9 cellular contexts compared by ENCODE assay signal in the genomic region with DNA sequence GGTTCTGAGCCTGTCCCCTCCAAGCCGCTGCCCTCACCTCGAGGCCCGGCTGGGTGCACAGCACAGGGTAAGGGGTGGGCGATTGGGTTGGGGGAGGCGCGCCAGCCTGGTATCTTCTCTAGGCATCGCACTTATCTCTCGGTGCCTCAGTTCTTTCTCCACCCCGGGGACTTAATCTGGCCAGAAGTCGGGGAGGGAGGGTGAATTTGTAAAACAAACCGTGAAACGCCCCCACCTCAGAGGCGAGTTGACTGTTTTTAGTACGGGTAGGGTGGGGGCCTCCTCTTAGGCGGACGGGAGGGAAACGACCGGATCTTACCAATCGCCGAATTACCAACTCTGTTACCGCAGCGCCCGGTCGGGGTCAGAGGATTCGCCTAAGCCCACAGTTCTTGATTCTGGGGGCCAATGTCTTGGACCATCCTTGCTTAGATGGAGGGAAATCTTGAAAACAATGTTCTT. TPM values are rescaled to one million over a fixed set of nuclear protein-coding genes. Genes with fewer than 3 reads are reported as not detected.
DNase-seq lines count a peak whose midpoint lies in the region; ATAC-seq and TF ChIP-seq lines count a peak whose summit lies in the region.
"Had no signal": no experiment of that assay in that cellular context is flagged by ENCODE, and none has a peak within 500 bp of the region (broad histone marks: within the 10 kb centered on the region; RNA-seq: fewer than 3 reads in every experiment).

No MANE protein-coding gene starts in this region.

- DNase-seq in activated CD4-positive, alpha-beta T cell treated with anti-CD3 and anti-CD28 coated beads, Interleukin-2, amount 10 ng/mL, durations not matched to agents 7 days and 5 days, result no peak
- DNase-seq in activated CD4-positive, alpha-beta T cell treated with anti-CD3 and anti-CD28 coated beads for 4 hours, result no peak
- no peak for DNase-seq in WTC11 (ENCODE audit: low spot score)
- DNase-seq in stimulated activated naive CD8-positive, alpha-beta T cell treated with anti-CD3 and anti-CD28 coated beads, Interleukin-15, amount 100 ng/mL, for 72 hours, result no peak
- DNase-seq in AG08396 (ENCODE audit: low spot score), result no peak
- no peak for DNase-seq in LoVo (ENCODE audit: low spot score)
- DNase-seq in COLO668 (lab: John Stamatoyannopoulos, UW; ENCODE audit: unreplicated experiment), result no peak
- DNase-seq: stimulated activated CD4-positive, alpha-beta T cell treated with anti-CD3 and anti-CD28 coated beads, Interleukin-4, amount 100 ng/mL, for 24 hours had no signal

- peak overlapping the region; percentile 16 for H3K4me3 Mint-ChIP-seq in activated CD4-positive, alpha-beta T cell treated with anti-CD3 and anti-CD28 coated beads, Interleukin-2, amount 10 ng/mL, durations not matched to agents 7 days and 5 days
- peak overlapping the region; percentile 81 for H3K4me3 Mint-ChIP-seq in WTC11
- peak overlapping the region; percentile 31 to 54 for H3K4me3 Mint-ChIP-seq in stimulated activated naive CD8-positive, alpha-beta T cell treated with anti-CD3 and anti-CD28 coated beads, Interleukin-15, amount 100 ng/mL, for 72 hours

- no peak overlapping the region for H3K27ac ChIP-seq in iPS-20b (ENCODE audit: low read length)

- peak overlapping the region; percentile 57 for H3K27ac Mint-ChIP-seq in activated CD4-positive, alpha-beta T cell treated with anti-CD3 and anti-CD28 coated beads, Interleukin-2, amount 10 ng/mL, durations not matched to agents 7 days and 5 days
- no peak overlapping the region for H3K27ac Mint-ChIP-seq in WTC11
- no peak overlapping the region for H3K27ac Mint-ChIP-seq in stimulated activated naive CD8-positive, alpha-beta T cell treated with anti-CD3 and anti-CD28 coated beads, Interleukin-15, amount 100 ng/mL, for 72 hours

- peaks cover 10% of the 10 kb centered on the region for H3K4me1 ChIP-seq in iPS-20b (ENCODE audit: insufficient read depth, low read length)

- H3K9ac ChIP-seq in iPS-20b (ENCODE audit: low read depth, low read length), result no peak overlapping the region

- TF ChIP-seq CTCF in WTC11 (IDR thresholded peaks at IDR 0.05), result no peak

- peaks cover 93% of the 10 kb centered on the region for H3K27me3 Mint-ChIP-seq in activated CD4-positive, alpha-beta T cell treated with anti-CD3 and anti-CD28 coated beads, Interleukin-2, amount 10 ng/mL, durations not matched to agents 7 days and 5 days
- peaks cover 98% of the 10 kb centered on the region for H3K27me3 Mint-ChIP-seq in WTC11 (ENCODE audit: low read depth)
- peaks cover 100% of the 10 kb centered on the region for H3K27me3 Mint-ChIP-seq in stimulated activated naive CD8-positive, alpha-beta T cell treated with anti-CD3 and anti-CD28 coated beads, Interleukin-15, amount 100 ng/mL, for 72 hours

- H3K27me3 ChIP-seq in iPS-20b (ENCODE audit: insufficient read depth, low read length), result peaks cover 97% of the 10 kb centered on the region

- peaks cover 8% of the 10 kb centered on the region for H3K36me3 Mint-ChIP-seq in activated CD4-positive, alpha-beta T cell treated with anti-CD3 and anti-CD28 coated beads, Interleukin-2, amount 10 ng/mL, durations not matched to agents 7 days and 5 days (ENCODE audit: low read depth)
- H3K36me3 Mint-ChIP-seq in WTC11, result no peaks in the 10 kb centered on the region

- POLR2A ChIA-PET in activated CD4-positive, alpha-beta T cell treated with anti-CD3 and anti-CD28 coated beads, Interleukin-2, amount 10 ng/mL, durations not matched to agents 7 days and 5 days (lab: Charles Lee), result no interaction called here
- POLR2A ChIA-PET in WTC11 (lab: Charles Lee), result no interaction called here

- H3K4me3 ChIP-seq in iPS-20b (ENCODE audit: low read length), result peak overlapping the region; percentile 63

- no peak for ATAC-seq in WTC11
- no peak for ATAC-seq in stimulated activated naive CD8-positive, alpha-beta T cell treated with anti-CD3 and anti-CD28 coated beads, Interleukin-15, amount 100 ng/mL, for 72 hours

- no peaks in the 10 kb centered on the region for H3K36me3 ChIP-seq in iPS-20b (ENCODE audit: insufficient read depth, low read depth, low read length)

- CTCF ChIA-PET in activated CD4-positive, alpha-beta T cell treated with anti-CD3 and anti-CD28 coated beads, Interleukin-2, amount 10 ng/mL, durations not matched to agents 7 days and 5 days (lab: Charles Lee), result no interaction called here
- CTCF ChIA-PET in WTC11 (lab: Charles Lee), result interaction anchor here (1.7 to 2.6 kb wide), 6 partner anchors 11 to 772 kb away, joined by 5 to 24 read pairs (median 10); no protein-coding TSS in a partner anchor

- H3K9me3 Mint-ChIP-seq in activated CD4-positive, alpha-beta T cell treated with anti-CD3 and anti-CD28 coated beads, Interleukin-2, amount 10 ng/mL, durations not matched to agents 7 days and 5 days, result no peaks in the 10 kb centered on the region
- H3K9me3 Mint-ChIP-seq in WTC11, result no peaks in the 10 kb centered on the region
- peaks cover 4 to 13% of the 10 kb centered on the region in 2 donors for H3K9me3 Mint-ChIP-seq in stimulated activated naive CD8-positive, alpha-beta T cell treated with anti-CD3 and anti-CD28 coated beads, Interleukin-15, amount 100 ng/mL, for 72 hours

- no peaks in the 10 kb centered on the region for H3K9me3 ChIP-seq in iPS-20b (ENCODE audit: insufficient read depth, low read depth, low read length)

- peaks cover 11% of the 10 kb centered on the region for H3K4me1 Mint-ChIP-seq in activated CD4-positive, alpha-beta T cell treated with anti-CD3 and anti-CD28 coated beads, Interleukin-2, amount 10 ng/mL, durations not matched to agents 7 days and 5 days
- H3K4me1 Mint-ChIP-seq in WTC11, result peaks cover 76% of the 10 kb centered on the region
- peaks cover 50% of the 10 kb centered on the region for H3K4me1 Mint-ChIP-seq in stimulated activated naive CD8-positive, alpha-beta T cell treated with anti-CD3 and anti-CD28 coated beads, Interleukin-15, amount 100 ng/mL, for 72 hours

TF ChIP-seq in WTC11, 78 proteins besides CTCF, POLR2A, EP300 and RAD21:
- TF ChIP-seq, protein P1, sequence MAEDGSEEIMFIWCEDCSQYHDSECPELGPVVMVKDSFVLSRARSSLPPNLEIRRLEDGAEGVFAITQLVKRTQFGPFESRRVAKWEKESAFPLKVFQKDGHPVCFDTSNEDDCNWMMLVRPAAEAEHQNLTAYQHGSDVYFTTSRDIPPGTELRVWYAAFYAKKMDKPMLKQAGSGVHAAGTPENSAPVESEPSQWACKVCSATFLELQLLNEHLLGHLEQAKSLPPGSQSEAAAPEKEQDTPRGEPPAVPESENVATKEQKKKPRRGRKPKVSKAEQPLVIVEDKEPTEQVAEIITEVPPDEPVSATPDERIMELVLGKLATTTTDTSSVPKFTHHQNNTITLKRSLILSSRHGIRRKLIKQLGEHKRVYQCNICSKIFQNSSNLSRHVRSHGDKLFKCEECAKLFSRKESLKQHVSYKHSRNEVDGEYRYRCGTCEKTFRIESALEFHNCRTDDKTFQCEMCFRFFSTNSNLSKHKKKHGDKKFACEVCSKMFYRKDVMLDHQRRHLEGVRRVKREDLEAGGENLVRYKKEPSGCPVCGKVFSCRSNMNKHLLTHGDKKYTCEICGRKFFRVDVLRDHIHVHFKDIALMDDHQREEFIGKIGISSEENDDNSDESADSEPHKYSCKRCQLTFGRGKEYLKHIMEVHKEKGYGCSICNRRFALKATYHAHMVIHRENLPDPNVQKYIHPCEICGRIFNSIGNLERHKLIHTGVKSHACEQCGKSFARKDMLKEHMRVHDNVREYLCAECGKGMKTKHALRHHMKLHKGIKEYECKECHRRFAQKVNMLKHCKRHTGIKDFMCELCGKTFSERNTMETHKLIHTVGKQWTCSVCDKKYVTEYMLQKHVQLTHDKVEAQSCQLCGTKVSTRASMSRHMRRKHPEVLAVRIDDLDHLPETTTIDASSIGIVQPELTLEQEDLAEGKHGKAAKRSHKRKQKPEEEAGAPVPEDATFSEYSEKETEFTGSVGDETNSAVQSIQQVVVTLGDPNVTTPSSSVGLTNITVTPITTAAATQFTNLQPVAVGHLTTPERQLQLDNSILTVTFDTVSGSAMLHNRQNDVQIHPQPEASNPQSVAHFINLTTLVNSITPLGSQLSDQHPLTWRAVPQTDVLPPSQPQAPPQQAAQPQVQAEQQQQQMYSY (CRISPR knock-in tag; IDR thresholded peaks at IDR 0.05), result peak; percentile 76
- TF ChIP-seq RORB (CRISPR knock-in tag; IDR thresholded peaks at IDR 0.05), result no peak

RNA-seq across cellular contexts. Expression of a gene that starts 1.4 kb away (rescaled TPM):
- not detected for total RNA-seq in activated CD4-positive, alpha-beta T cell treated with anti-CD3 and anti-CD28 coated beads, Interleukin-2, amount 10 ng/mL, durations not matched to agents 7 days and 5 days
- 0.89 to 2.2 TPM (median 0.92 TPM) in 3 replicates for total RNA-seq in WTC11 (2021)

Comparison
In these comparisons a context has a peak if more than half of its experiments do, and no peak if none do; other contexts are left out.
1. H3K4me3 Mint-ChIP-seq: peak in every context shown above with its lines; median percentile 81 in WTC11; 42 in stimulated activated naive CD8-positive, alpha-beta T cell treated with anti-CD3 and anti-CD28 coated beads, Interleukin-15, amount 100 ng/mL, for 72 hours; 16 in activated CD4-positive, alpha-beta T cell treated with anti-CD3 and anti-CD28 coated beads, Interleukin-2, amount 10 ng/mL, durations not matched to agents 7 days and 5 days.